In genomic region chr1:48498096-48498791, GRCh38 we compare ENCODE assay signal across 8 cellular contexts. TPM values are rescaled to one million over a fixed set of nuclear protein-coding genes. Genes with fewer than 3 reads are reported as not detected.
A peak's percentile ranks its signal among the peaks of the same experiment; 100 is the strongest.
DNase-seq lines count a peak whose midpoint lies in the region; ATAC-seq and TF ChIP-seq lines count a peak whose summit lies in the region.

No MANE protein-coding gene starts in this region.

- POLR2A ChIA-PET in CD4-positive, alpha-beta memory T cell (lab: Charles Lee; ENCODE audit: partially characterized antibody), result no interaction called here
- POLR2A ChIA-PET in activated CD8-positive, alpha-beta T cell treated with anti-CD3 and anti-CD28 coated beads for 36 hours (lab: Charles Lee), result interaction anchor here (0.8 kb wide), 1 partner anchor 199 kb away, joined by 3 read pairs; no protein-coding TSS in a partner anchor

- no peak overlapping the region for H3K27ac ChIP-seq in CD4-positive, alpha-beta memory T cell (ENCODE audit: low read depth, low read length)
- peak overlapping the region; percentile 36 for H3K27ac ChIP-seq in mesodermal cell (ENCODE audit: low read depth, low read length, severe bottlenecking)

- WGBS in mesodermal cell (ENCODE audit: insufficient coverage in 2 of 2), 2 experiments, result 32 to 38% methylated on average over 9 to 10 of the region's 15 CpGs

- peaks cover 0 to 7% (median under 1%) of the 10 kb centered on the region in 4 donors for H3K4me1 Mint-ChIP-seq in CD4-positive, alpha-beta memory T cell
- H3K4me1 Mint-ChIP-seq in activated CD8-positive, alpha-beta T cell treated with anti-CD3 and anti-CD28 coated beads for 36 hours (ENCODE audit: low read depth), result peaks cover 4% of the 10 kb centered on the region
- peaks cover 0 to 2% of the 10 kb centered on the region in 2 donors for H3K4me1 Mint-ChIP-seq in effector memory CD8-positive, alpha-beta T cell (ENCODE audit: low read depth in 2 of 2)

- intact Hi-C loops in CD4-positive, alpha-beta memory T cell (cut with micrococcal nuclease), result no loop called here
- intact Hi-C loops in activated CD8-positive, alpha-beta T cell treated with anti-CD3 and anti-CD28 coated beads for 36 hours (cut with micrococcal nuclease), result no loop called here

- ATAC-seq in GM19397 (IDR thresholded peaks at IDR 0.05; ENCODE audit: unreplicated experiment), result peak; percentile 79
- ATAC-seq in HG03521 (IDR thresholded peaks at IDR 0.05; ENCODE audit: unreplicated experiment), result peak; percentile 80
- peak; percentile 94 for ATAC-seq in activated CD8-positive, alpha-beta T cell treated with anti-CD3 and anti-CD28 coated beads for 36 hours
- ATAC-seq in effector memory CD8-positive, alpha-beta T cell (replicated peaks), result peak; percentile 50

- H3K27me3 Mint-ChIP-seq in CD4-positive, alpha-beta memory T cell, result peaks cover 2 to 3% of the 10 kb centered on the region in 2 donors
- no peaks in the 10 kb centered on the region for H3K27me3 Mint-ChIP-seq in activated CD8-positive, alpha-beta T cell treated with anti-CD3 and anti-CD28 coated beads for 36 hours
- peaks cover 8 to 11% of the 10 kb centered on the region in 2 donors for H3K27me3 Mint-ChIP-seq in effector memory CD8-positive, alpha-beta T cell

- CTCF ChIA-PET in CD4-positive, alpha-beta memory T cell (lab: Charles Lee; ENCODE audit: partially characterized antibody), result interaction anchor here (0.8 to 2.6 kb wide), 7 partner anchors 11 to 389 kb away, joined by 3 to 11 read pairs (median 6); partner anchors contain the start of gene SPATA6
- CTCF ChIA-PET in activated CD8-positive, alpha-beta T cell treated with anti-CD3 and anti-CD28 coated beads for 36 hours (lab: Charles Lee), result interaction anchor here (0.6 to 2.0 kb wide), 23 partner anchors 8 to 412 kb away, joined by 3 to 12 read pairs (median 4); no protein-coding TSS in a partner anchor

- peak; percentile 82 for TF ChIP-seq CTCF in activated CD8-positive, alpha-beta T cell treated with anti-CD3 and anti-CD28 coated beads for 36 hours (IDR thresholded peaks at IDR 0.05)

- H3K27me3 ChIP-seq in CD4-positive, alpha-beta memory T cell (ENCODE audit: insufficient read depth, low read length), result no peaks in the 10 kb centered on the region

- peaks cover 0 to 2% (median 0%) of the 10 kb centered on the region in 8 donors for H3K9me3 Mint-ChIP-seq in CD4-positive, alpha-beta memory T cell
- no peaks in the 10 kb centered on the region for H3K9me3 Mint-ChIP-seq in activated CD8-positive, alpha-beta T cell treated with anti-CD3 and anti-CD28 coated beads for 36 hours
- no peaks in the 10 kb centered on the region for H3K9me3 Mint-ChIP-seq in effector memory CD8-positive, alpha-beta T cell

- no peak overlapping the region for H3K4me3 ChIP-seq in CD4-positive, alpha-beta memory T cell (ENCODE audit: low read length in 2 of 2)
- no peak overlapping the region for H3K4me3 ChIP-seq in mesodermal cell (ENCODE audit: extremely low read depth, insufficient read depth, low read length, poor library complexity, severe bottlenecking)

- no peaks in the 10 kb centered on the region for H3K9me3 ChIP-seq in CD4-positive, alpha-beta memory T cell (ENCODE audit: control insufficient read depth in 1 of 2, low read length in 2 of 2)
- H3K9me3 ChIP-seq in mesodermal cell (ENCODE audit: control insufficient read depth, low read length), result no peaks in the 10 kb centered on the region

- H3K36me3 ChIP-seq in CD4-positive, alpha-beta memory T cell (ENCODE audit: insufficient read depth, low read length), result no peaks in the 10 kb centered on the region
- H3K36me3 ChIP-seq in mesodermal cell (ENCODE audit: control insufficient read depth, insufficient read depth, low read length), result no peaks in the 10 kb centered on the region

- H3K27ac Mint-ChIP-seq in CD4-positive, alpha-beta memory T cell, result peak overlapping the region in 1 of 7 donors; percentile 32
- no peak overlapping the region for H3K27ac Mint-ChIP-seq in activated CD8-positive, alpha-beta T cell treated with anti-CD3 and anti-CD28 coated beads for 36 hours
- no peak overlapping the region for H3K27ac Mint-ChIP-seq in effector memory CD8-positive, alpha-beta T cell

- peak overlapping the region in 1 of 8 donors; percentile 70 for H3K4me3 Mint-ChIP-seq in CD4-positive, alpha-beta memory T cell
- no peak overlapping the region for H3K4me3 Mint-ChIP-seq in activated CD8-positive, alpha-beta T cell treated with anti-CD3 and anti-CD28 coated beads for 36 hours
- H3K4me3 Mint-ChIP-seq in effector memory CD8-positive, alpha-beta T cell, result no peak overlapping the region

- no peaks in the 10 kb centered on the region for H3K36me3 Mint-ChIP-seq in CD4-positive, alpha-beta memory T cell
- H3K36me3 Mint-ChIP-seq in activated CD8-positive, alpha-beta T cell treated with anti-CD3 and anti-CD28 coated beads for 36 hours (ENCODE audit: low read depth), result no peaks in the 10 kb centered on the region
- no peaks in the 10 kb centered on the region for H3K36me3 Mint-ChIP-seq in effector memory CD8-positive, alpha-beta T cell (ENCODE audit: insufficient read depth)

- peak; percentile 39 to 44 (median 39) for DNase-seq in CD4-positive, alpha-beta memory T cell
- DNase-seq in NCI-H82 treated with DMSO at 0.1 percent for 48 hours (lab: John Stamatoyannopoulos, UW; ENCODE audit: unreplicated experiment), result peak; percentile 78
- DNase-seq in activated CD8-positive, alpha-beta T cell treated with anti-CD3 and anti-CD28 coated beads for 36 hours, result peak; percentile 84
- peak; percentile 29 to 40 (median 36) for DNase-seq in effector memory CD8-positive, alpha-beta T cell
- peak; percentile 32 to 48 for DNase-seq in stimulated activated CD8-positive, alpha-beta memory T cell treated with anti-CD3 and anti-CD28 coated beads, Interleukin-4, amount 100 ng/mL, for 1 hour (ENCODE audit: low read depth in 2 of 2, low spot score in 1 of 2)

- H3K4me1 ChIP-seq in CD4-positive, alpha-beta memory T cell (ENCODE audit: insufficient read depth, low read length), result no peaks in the 10 kb centered on the region
- peaks cover 15% of the 10 kb centered on the region for H3K4me1 ChIP-seq in mesodermal cell (ENCODE audit: control insufficient read depth, insufficient read depth, low read length, poor library complexity, severe bottlenecking)

RNA-seq across cellular contexts. Expression of gene SPATA6, which starts 26.2 kb away (rescaled TPM):
- total RNA-seq in CD4-positive, alpha-beta memory T cell, result 1 to 10 TPM; 1.9 TPM
- 1 to 10 TPM; 1.0 to 2.7 TPM for polyA plus RNA-seq in CD4-positive, alpha-beta memory T cell
- total RNA-seq in activated CD8-positive, alpha-beta T cell treated with anti-CD3 and anti-CD28 coated beads for 36 hours, result 1 to 10 TPM; 1.4 to 1.7 TPM
- polyA plus RNA-seq in mesodermal cell (2013, experiment 1 of 2), result 10.1 TPM
- 10.6 TPM for polyA plus RNA-seq in mesodermal cell (2013, experiment 2 of 2)
